Comparison of ENCODE assay signal across 31 cellular contexts in the genomic region with DNA sequence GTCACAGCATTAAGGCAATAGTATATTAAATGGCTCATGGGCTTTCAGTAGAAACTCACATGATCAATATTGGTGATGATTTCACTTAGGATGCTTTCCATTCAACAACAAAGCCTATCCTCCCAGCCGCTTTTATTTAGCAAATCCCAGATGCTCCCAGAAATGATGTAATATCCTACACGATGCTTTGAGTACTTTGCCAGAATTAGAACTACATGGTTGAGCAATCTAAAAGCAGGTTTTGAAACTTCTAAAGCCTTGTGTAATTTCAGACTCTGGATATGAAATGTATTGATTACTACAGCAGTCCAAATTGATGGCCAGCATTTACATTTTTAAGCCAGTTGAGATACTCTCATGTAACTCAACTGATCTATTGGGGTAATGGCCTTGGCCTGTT. TPM values are rescaled to one million over a fixed set of nuclear protein-coding genes. Genes with fewer than 3 reads are reported as not detected.
DNase-seq lines count a peak whose midpoint lies in the region; ATAC-seq and TF ChIP-seq lines count a peak whose summit lies in the region.
"Had no signal": no experiment of that assay in that cellular context is flagged by ENCODE, and none has a peak within 500 bp of the region (broad histone marks: within the 10 kb centered on the region; RNA-seq: fewer than 3 reads in every experiment).

No MANE protein-coding gene starts in this region.

- no peak for TF ChIP-seq POLR2A in breast epithelium (IDR thresholded peaks at IDR 0.05)

- no peaks in the 10 kb centered on the region for H3K36me3 ChIP-seq in breast epithelium
- no peaks in the 10 kb centered on the region for H3K36me3 ChIP-seq in mammary epithelial cell (ENCODE audit: insufficient read depth, low read length)
- H3K36me3 ChIP-seq: Peyer's patch, stomach, upper lobe of left lung had no signal

- ATAC-seq in foreskin keratinocyte (no peak), HG03565 (IDR thresholded peaks at IDR 0.05; ENCODE audit: unreplicated experiment) (no peak)
- ATAC-seq in activated naive CD8-positive, alpha-beta T cell treated with anti-CD3 and anti-CD28 coated beads, Interleukin-2, amount 50 U/mL, for 24 hours, result no peak
- ATAC-seq: esophagus mucosa, GM23338 had no signal

- no peaks in the 10 kb centered on the region for H4K20me1 ChIP-seq in mammary epithelial cell (ENCODE audit: insufficient read depth, low read length)

- POLR2A ChIA-PET in MCF 10A (lab: Yijun Ruan, JAX), result no interaction called here

- DNase-seq in MCF 10A (ENCODE audit: unreplicated experiment) (peak; percentile 69), breast epithelium (ENCODE audit: low spot score in 2 of 2) (no peak), mammary epithelial cell (peak; percentile 7), foreskin keratinocyte (peak; percentile 5 to 20), NCI-H2171 (lab: John Stamatoyannopoulos, UW) (no peak), DMS79 treated with DMSO at 0.1 percent for 48 hours (lab: John Stamatoyannopoulos, UW) (no peak)
- no peak for DNase-seq in activated naive CD8-positive, alpha-beta T cell treated with anti-CD3 and anti-CD28 coated beads, Interleukin-2, amount 50 U/mL, for 24 hours
- DNase-seq: activated B cell treated with CpG ODN at 0.5 μM for 24 hours; activated CD4-positive, alpha-beta memory T cell treated with anti-CD3 and anti-CD28 coated beads for 36 hours; activated effector memory CD4-positive, alpha-beta T cell treated with anti-CD3 and anti-CD28 coated beads, Interleukin-2, amount 50 U/mL, for 16 hours; DMS153; effector CD8-positive, alpha-beta T cell; GDM1; NCI-H1092; NCI-H2029; NCI-H345; Peyer's patch; stimulated activated CD4-positive, alpha-beta T cell treated with anti-CD3 and anti-CD28 coated beads, Interleukin-4, amount 100 ng/mL, for 24 hours; stomach; upper lobe of left lung had no signal

- no peaks in the 10 kb centered on the region for H3K27me3 ChIP-seq in breast epithelium
- no peaks in the 10 kb centered on the region for H3K27me3 ChIP-seq in mammary epithelial cell (ENCODE audit: insufficient read depth, low read length)
- peaks cover 7% of the 10 kb centered on the region for H3K27me3 ChIP-seq in foreskin keratinocyte
- H3K27me3 ChIP-seq: Peyer's patch, stomach, upper lobe of left lung had no signal

- no TSS peak for BruUV-seq in MCF 10A (replicated peaks; lab: Mats Ljungman, UMichigan)
- no TSS peak for BruUV-seq in mammary epithelial cell (replicated peaks; lab: Mats Ljungman, UMichigan)

- H3K27ac ChIP-seq in breast epithelium, result no peak overlapping the region
- no peak overlapping the region for H3K27ac ChIP-seq in mammary epithelial cell (ENCODE audit: insufficient read depth, low read depth, low read length)
- no peak overlapping the region for H3K27ac ChIP-seq in foreskin keratinocyte
- H3K27ac ChIP-seq: Peyer's patch, stomach, upper lobe of left lung had no signal

- in situ Hi-C loops in mammary epithelial cell (cut with MboI; ENCODE audit: low sequenced_read_pairs in 2 of 2), result no loop called here

- H3K4me2 ChIP-seq in mammary epithelial cell (ENCODE audit: insufficient read depth, low read depth, low read length), result no peak overlapping the region
- H3K4me2 ChIP-seq: GM23338 had no signal

- no peak overlapping the region for H2AFZ ChIP-seq in mammary epithelial cell (ENCODE audit: low read depth, low read length)
- H2AFZ ChIP-seq: GM23338 had no signal

- dilution Hi-C loops in mammary epithelial cell (cut with HindIII; ENCODE audit: low sequenced_read_pairs), result no loop called here

- no peak overlapping the region for H3K27ac Mint-ChIP-seq in MCF 10A (ENCODE audit: low read depth, unreplicated experiment)
- no peak overlapping the region for H3K27ac Mint-ChIP-seq in activated naive CD8-positive, alpha-beta T cell treated with anti-CD3 and anti-CD28 coated beads, Interleukin-2, amount 50 U/mL, for 24 hours
- H3K27ac Mint-ChIP-seq: activated B cell treated with CpG ODN at 0.5 μM for 24 hours; activated CD4-positive, alpha-beta memory T cell treated with anti-CD3 and anti-CD28 coated beads for 36 hours; CD14-positive monocyte; GM23338 had no signal

- H3K4me1 Mint-ChIP-seq in MCF 10A (ENCODE audit: insufficient read depth, unreplicated experiment), result no peaks in the 10 kb centered on the region
- H3K4me1 Mint-ChIP-seq in activated naive CD8-positive, alpha-beta T cell treated with anti-CD3 and anti-CD28 coated beads, Interleukin-2, amount 50 U/mL, for 24 hours, result no peaks in the 10 kb centered on the region
- H3K4me1 Mint-ChIP-seq: activated B cell treated with CpG ODN at 0.5 μM for 24 hours; central memory CD8-positive, alpha-beta T cell had no signal

- H3K9ac ChIP-seq in mammary epithelial cell (ENCODE audit: insufficient read depth, low read length), result no peak overlapping the region

- H3K27me3 Mint-ChIP-seq in MCF 10A (ENCODE audit: insufficient read depth, unreplicated experiment), result no peaks in the 10 kb centered on the region
- H3K27me3 Mint-ChIP-seq in activated naive CD8-positive, alpha-beta T cell treated with anti-CD3 and anti-CD28 coated beads, Interleukin-2, amount 50 U/mL, for 24 hours, result peaks cover 1% of the 10 kb centered on the region
- H3K27me3 Mint-ChIP-seq: activated B cell treated with CpG ODN at 0.5 μM for 24 hours had no signal

- H3K4me1 ChIP-seq in breast epithelium (no peaks in the 10 kb centered on the region), mammary epithelial cell (ENCODE audit: insufficient read depth, low read length) (peaks cover 10% of the 10 kb centered on the region), foreskin keratinocyte (no peaks in the 10 kb centered on the region)
- H3K4me1 ChIP-seq: Peyer's patch, stomach, upper lobe of left lung had no signal

- no peak overlapping the region for H3K4me3 Mint-ChIP-seq in MCF 10A (ENCODE audit: unreplicated experiment)
- no peak overlapping the region for H3K4me3 Mint-ChIP-seq in activated naive CD8-positive, alpha-beta T cell treated with anti-CD3 and anti-CD28 coated beads, Interleukin-2, amount 50 U/mL, for 24 hours
- H3K4me3 Mint-ChIP-seq: activated B cell treated with CpG ODN at 0.5 μM for 24 hours; activated CD4-positive, alpha-beta memory T cell treated with anti-CD3 and anti-CD28 coated beads for 36 hours; CD14-positive monocyte; central memory CD8-positive, alpha-beta T cell; GM23338 had no signal

- intact Hi-C loops in MCF 10A (cut with micrococcal nuclease), result no loop called here
- intact Hi-C loops in breast epithelium (cut with DNase I; ENCODE audit: low total_unique reads), result no loop called here
- intact Hi-C loops in mammary epithelial cell (cut with micrococcal nuclease), result no loop called here

- H3K9me3 ChIP-seq in breast epithelium (no peaks in the 10 kb centered on the region), mammary epithelial cell (replicated peaks; ENCODE audit: insufficient read depth, low read length) (no peaks in the 10 kb centered on the region)
- H3K9me3 ChIP-seq: Peyer's patch, upper lobe of left lung had no signal

- TF ChIP-seq CTCF in MCF 10A (IDR thresholded peaks at IDR 0.05; ENCODE audit: unreplicated experiment) (no peak), breast epithelium (IDR thresholded peaks at IDR 0.05) (no peak), mammary epithelial cell (conservative IDR thresholded peaks at IDR 0.05 in 1 of 2, IDR thresholded peaks at IDR 0.05 in 1 of 2; ENCODE audit: extremely low read depth in 1 of 2, insufficient read depth in 1 of 2, low read depth in 1 of 2, low read length in 2 of 2) (no peak), foreskin keratinocyte (conservative IDR thresholded peaks at IDR 0.05) (no peak)

- 50% methylated on average over 2 of the region's 2 CpGs for WGBS in mammary epithelial cell (ENCODE audit: low coverage, missing lambda C conversion rate)

- H3K9me3 Mint-ChIP-seq in MCF 10A (ENCODE audit: unreplicated experiment), result peaks cover 11% of the 10 kb centered on the region
- peaks cover 3% of the 10 kb centered on the region for H3K9me3 Mint-ChIP-seq in activated naive CD8-positive, alpha-beta T cell treated with anti-CD3 and anti-CD28 coated beads, Interleukin-2, amount 50 U/mL, for 24 hours

- CTCF ChIA-PET in MCF 10A (lab: Yijun Ruan, JAX), result interaction anchor here (0.9 to 1.5 kb wide), 3 partner anchors 82 to 661 kb away, joined by 3 to 5 read pairs (median 4); no protein-coding TSS in a partner anchor
- CTCF ChIA-PET in mammary epithelial cell (lab: Charles Lee; ENCODE audit: low non-redundant PET), result interaction anchor here (0.6 kb wide), 1 partner anchor 239 kb away, joined by 4 read pairs; no protein-coding TSS in a partner anchor

- H3K36me3 Mint-ChIP-seq in MCF 10A (ENCODE audit: insufficient read depth, unreplicated experiment), result peaks cover 5% of the 10 kb centered on the region
- H3K36me3 Mint-ChIP-seq in activated naive CD8-positive, alpha-beta T cell treated with anti-CD3 and anti-CD28 coated beads, Interleukin-2, amount 50 U/mL, for 24 hours (ENCODE audit: low read depth), result no peaks in the 10 kb centered on the region

- H3K79me2 ChIP-seq in mammary epithelial cell (ENCODE audit: insufficient read depth, low read length), result no peaks in the 10 kb centered on the region

- H3K4me3 ChIP-seq in breast epithelium, result no peak overlapping the region
- H3K4me3 ChIP-seq in mammary epithelial cell (replicated peaks in 1 of 3; ENCODE audit: insufficient read depth in 1 of 3, low read depth in 2 of 3, low read length in 3 of 3), result no peak overlapping the region
- H3K4me3 ChIP-seq: GM23338, lung, Peyer's patch, stomach, upper lobe of left lung had no signal

RNA-seq across cellular contexts. Expression of gene DLEU7, which starts 13.6 kb away (rescaled TPM):
- total RNA-seq in MCF 10A (2022) (not detected in 2 replicates), breast epithelium (under 1 TPM; 0.15 to 0.66 (median 0.48) TPM), mammary epithelial cell (not detected), foreskin keratinocyte (not detected in 2 replicates)
- polyA plus RNA-seq in mammary epithelial cell (not detected), foreskin keratinocyte (not detected in 2 replicates)
- not detected for polyA minus RNA-seq in mammary epithelial cell
- total RNA-seq: A172; activated B cell treated with CpG ODN at 0.5 μM for 24 hours; activated CD4-positive, alpha-beta memory T cell treated with anti-CD3 and anti-CD28 coated beads for 36 hours; esophagus mucosa; myocyte; pulmonary artery endothelial cell; SK-MEL-5; stomach; T-helper 2 cell treated with Interferon-gamma antibody and Interleukin-4, amounts not matched to agents 100 ng/mL and 5 ng/mL, for 36 hours had no signal

Comparison
In these comparisons a context has a peak if more than half of its experiments do, and no peak if none do; other contexts are left out.
1. DNase-seq: peak in MCF 10A (single experiment), mammary epithelial cell (single experiment) and foreskin keratinocyte (2 of 2); none in breast epithelium (0 of 2), NCI-H2171 (single experiment), activated naive CD8-positive, alpha-beta T cell treated with anti-CD3 and anti-CD28 coated beads, Interleukin-2, amount 50 U/mL, for 24 hours (single experiment) and DMS79 treated with DMSO at 0.1 percent for 48 hours (single experiment).